23 cellular contexts compared by ENCODE assay signal in the genomic region with DNA sequence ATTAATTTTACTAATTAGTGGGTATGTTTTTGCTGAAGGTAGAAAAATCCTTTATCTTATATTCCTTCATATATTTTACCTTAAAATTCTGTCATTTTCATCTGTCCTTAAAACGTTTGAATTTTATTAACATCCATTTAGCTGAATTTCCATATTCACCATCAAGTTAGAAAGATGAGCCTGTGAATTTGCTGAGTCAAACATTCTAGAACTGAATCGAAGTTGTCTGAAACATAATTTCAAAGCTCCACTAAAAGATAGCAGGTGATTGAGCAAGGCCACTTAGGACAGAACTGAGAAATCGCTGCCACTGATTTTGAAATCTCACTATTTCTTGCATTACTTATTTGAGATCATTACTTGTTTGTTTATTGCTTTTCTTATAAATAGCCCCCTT. TPM values are rescaled to one million over a fixed set of nuclear protein-coding genes. Genes with fewer than 3 reads are reported as not detected.
DNase-seq lines count a peak whose midpoint lies in the region; FAIRE-seq and TF ChIP-seq lines count a peak whose summit lies in the region.
"Had no signal": no experiment of that assay in that cellular context is flagged by ENCODE, and none has a peak within 500 bp of the region (broad histone marks: within the 10 kb centered on the region; RNA-seq: fewer than 3 reads in every experiment).

No MANE protein-coding gene starts in this region.

- no peaks in the 10 kb centered on the region for H3K27me3 ChIP-seq in HUES48 (ENCODE audit: control insufficient read depth, insufficient read depth, low read length)
- no peaks in the 10 kb centered on the region for H3K27me3 ChIP-seq in prostate gland (replicated peaks; ENCODE audit: insufficient read depth)
- H3K27me3 ChIP-seq: BE2C had no signal

- intact Hi-C loops in prostate gland (cut with DNase I) = no loop called here

- TF ChIP-seq CTCF in D721Med (IDR thresholded peaks at IDR 0.05; ENCODE audit: insufficient read depth, missing control alignments) = no peak
- no peak for TF ChIP-seq CTCF in prostate gland (IDR thresholded peaks at IDR 0.05)

- peak overlapping the region; percentile 43 for H3K27ac ChIP-seq in HUES48 (ENCODE audit: low read depth, low read length)
- H3K27ac ChIP-seq in prostate gland = no peak overlapping the region
- H3K27ac ChIP-seq: KMS-11, RWPE1 had no signal

- no peak overlapping the region for H3K9ac ChIP-seq in HUES48 (ENCODE audit: low read depth, low read length)
- H3K9ac ChIP-seq: KMS-11 had no signal

- 84% methylated on average over 3 of the region's 3 CpGs for WGBS in prostate gland

- no peak for TF ChIP-seq POLR2A in GM12892 (IDR thresholded peaks at IDR 0.05; ENCODE audit: low read depth, low read length)
- no peak for TF ChIP-seq POLR2A in prostate gland (IDR thresholded peaks at IDR 0.05)

- H3K36me3 ChIP-seq in HUES48 (ENCODE audit: control insufficient read depth, insufficient read depth, low read length) (no peaks in the 10 kb centered on the region), prostate gland (no peaks in the 10 kb centered on the region)

- H3K4me3 ChIP-seq in HUES48 (ENCODE audit: low read depth, low read length) (no peak overlapping the region; the same call in 1 of the 2 replicates), prostate gland (no peak overlapping the region)

- H3K9me3 ChIP-seq in HUES48 (ENCODE audit: control insufficient read depth, insufficient read depth, low read length) (no peaks in the 10 kb centered on the region), prostate gland (no peaks in the 10 kb centered on the region)
- H3K9me3 ChIP-seq: BE2C had no signal

- FAIRE-seq in D721Med (lab: Jason Lieb, UNC) (peak; percentile 21), GM12892 (lab: Jason Lieb, UNC) (no peak)

- H3K4me1 ChIP-seq in HUES48 (ENCODE audit: control insufficient read depth, insufficient read depth, low read length) (peaks cover 27% of the 10 kb centered on the region), prostate gland (replicated peaks) (no peaks in the 10 kb centered on the region)

- DNase-seq in D721Med (ENCODE audit: insufficient read length, low spot score) (no peak), NOMO-1 treated with dmso at 0.1 percent for 144 hours (lab: John Stamatoyannopoulos, UW; ENCODE audit: unreplicated experiment) (peak; percentile 27), fibroblast of gingiva (ENCODE audit: low read depth) (peak; percentile 16), GM12892 (ENCODE audit: insufficient read length) (no peak), prostate gland (ENCODE audit: low spot score) (no peak)
- no peak for DNase-seq in activated CD4-positive, CD25-positive, alpha-beta regulatory T cell treated with anti-CD3 and anti-CD28 coated beads, Interleukin-2, amount 50 U/mL, for 72 hours
- DNase-seq in activated naive CD4-positive, alpha-beta T cell (lab: John Stamatoyannopoulos, UW) = no peak
- DNase-seq: BE2C, MM.1S, NCI-H1092 treated with DMSO at 0.1 percent for 48 hours, NCI-H1436, NCI-H187 treated with DMSO at 0.1 percent for 48 hours, NCI-H2107, NCI-H446, NCI-H524 treated with DMSO at 0.1 percent for 48 hours, NCI-H774, SHP77, T-cell had no signal

RNA-seq across cellular contexts. Expression of a gene that starts 17.5 kb away (rescaled TPM):
- 0.04 TPM for polyA plus RNA-seq in GM12892 (2012; ENCODE audit: missing spikeins)
- total RNA-seq in prostate gland = 1 to 10 TPM; 7.5 to 8.1 TPM
- total RNA-seq: HT-29; T-helper 2 cell treated with Interferon-gamma antibody and Interleukin-4, amounts not matched to agents 100 ng/mL and 5 ng/mL, for 36 hours had no signal

Comparison
In these comparisons a context has a peak if more than half of its experiments do, and no peak if none do; other contexts are left out.
1. DNase-seq: peak in NOMO-1 treated with dmso at 0.1 percent for 144 hours (single experiment) and fibroblast of gingiva (single experiment); none in D721Med (single experiment), GM12892 (single experiment), activated CD4-positive, CD25-positive, alpha-beta regulatory T cell treated with anti-CD3 and anti-CD28 coated beads, Interleukin-2, amount 50 U/mL, for 72 hours (single experiment), prostate gland (single experiment) and activated naive CD4-positive, alpha-beta T cell (0 of 4).